In genomic region chr7:4790078-4790465, GRCh38 we compare ENCODE assay signal across 27 cellular contexts.
"Had no signal": no experiment of that assay in that cellular context is flagged by ENCODE, and none has a peak within 500 bp of the region (broad histone marks: within the 10 kb centered on the region; RNA-seq: fewer than 3 reads in every experiment).

No MANE protein-coding gene starts in this region.

- H3K27me3 ChIP-seq: pancreas, stomach, testis, thyroid gland, transverse colon, upper lobe of left lung, vagina had no signal

- H3K9me3 Mint-ChIP-seq: immature natural killer cell; natural killer cell treated with Interleukin-12 subunit alpha and Interleukin-12 subunit beta and Interleukin-15 and Interleukin-18, amount 100 ng/mL, for 72 hours; stimulated activated naive B cell treated with anti-CD40 and anti-IgM and Interleukin-4, amounts not matched to agents 10 μg/mL and 1 μg/mL and 100 μg/mL, for 72 hours had no signal

- H3K4me1 ChIP-seq: prostate gland had no signal

- H3K27ac ChIP-seq: left ventricle myocardium inferior, pancreas, prostate gland, stomach, testis, thyroid gland, transverse colon, upper lobe of left lung, vagina had no signal

- DNase-seq: hypothalamus; immature natural killer cell; kidney; left ventricle myocardium inferior; mesendoderm; midbrain; naive thymus-derived CD4-positive, alpha-beta T cell; retina; stimulated activated CD4-positive, alpha-beta T cell treated with anti-CD3 and anti-CD28 coated beads, Interleukin-12 subunit alpha, Interleukin-12 subunit beta, amount 100 ng/mL, for 4 hours; stimulated activated CD4-positive, alpha-beta T cell treated with anti-CD3 and anti-CD28 coated beads, Interleukin-15, amount 100 ng/mL, for 24 hours; stimulated activated CD4-positive, alpha-beta T cell treated with anti-CD3 and anti-CD28 coated beads, Interleukin-2, amount 100 ng/mL, for 24 hours; stimulated activated CD4-positive, alpha-beta T cell treated with anti-CD3 and anti-CD28 coated beads, Interleukin-4, amount 100 ng/mL, for 1 hour; stimulated activated naive B cell treated with anti-CD40 and anti-IgM and Interleukin-4, amounts not matched to agents 10 μg/mL and 1 μg/mL and 100 μg/mL, for 72 hours; stimulated activated naive CD8-positive, alpha-beta T cell treated with anti-CD3 and anti-CD28 coated beads, Interleukin-15, Interleukin-2, amounts not matched to agents 100 U/mL and 50 U/mL, for 24 hours; stomach; testis; thyroid gland; transverse colon had no signal

- H3K4me3 Mint-ChIP-seq: immature natural killer cell; naive thymus-derived CD4-positive, alpha-beta T cell; natural killer cell treated with Interleukin-12 subunit alpha and Interleukin-12 subunit beta and Interleukin-15 and Interleukin-18, amount 100 ng/mL, for 72 hours; stimulated activated naive B cell treated with anti-CD40 and anti-IgM and Interleukin-4, amounts not matched to agents 10 μg/mL and 1 μg/mL and 100 μg/mL, for 72 hours had no signal

- H3K9me3 ChIP-seq: left ventricle myocardium inferior, mucosa of descending colon, pancreas, prostate gland, stomach, testis, thyroid gland, transverse colon, upper lobe of left lung, vagina had no signal

- H3K4me3 ChIP-seq: left ventricle myocardium inferior, lung, mucosa of descending colon, pancreas, prostate gland, skin epidermis, stomach, testis, thyroid gland, transverse colon, upper lobe of left lung, vagina had no signal

- H3K36me3 Mint-ChIP-seq: natural killer cell treated with Interleukin-12 subunit alpha and Interleukin-12 subunit beta and Interleukin-15 and Interleukin-18, amount 100 ng/mL, for 72 hours had no signal

- H3K27ac Mint-ChIP-seq: immature natural killer cell; naive thymus-derived CD4-positive, alpha-beta T cell; natural killer cell treated with Interleukin-12 subunit alpha and Interleukin-12 subunit beta and Interleukin-15 and Interleukin-18, amount 100 ng/mL, for 72 hours; stimulated activated naive B cell treated with anti-CD40 and anti-IgM and Interleukin-4, amounts not matched to agents 10 μg/mL and 1 μg/mL and 100 μg/mL, for 72 hours had no signal

- H3K27me3 Mint-ChIP-seq: naive thymus-derived CD4-positive, alpha-beta T cell; natural killer cell treated with Interleukin-12 subunit alpha and Interleukin-12 subunit beta and Interleukin-15 and Interleukin-18, amount 100 ng/mL, for 72 hours; stimulated activated naive B cell treated with anti-CD40 and anti-IgM and Interleukin-4, amounts not matched to agents 10 μg/mL and 1 μg/mL and 100 μg/mL, for 72 hours had no signal

- ATAC-seq: mucosa of descending colon; naive thymus-derived CD4-positive, alpha-beta T cell; natural killer cell treated with Interleukin-12 subunit alpha and Interleukin-12 subunit beta and Interleukin-15 and Interleukin-18, amount 100 ng/mL, for 72 hours; pancreas; sciatic nerve; stimulated activated naive B cell treated with anti-CD40 and anti-IgM and Interleukin-4, amounts not matched to agents 10 μg/mL and 1 μg/mL and 100 μg/mL, for 72 hours; stimulated activated naive CD8-positive, alpha-beta T cell treated with anti-CD3 and anti-CD28 coated beads, Interleukin-15, Interleukin-2, amounts not matched to agents 100 U/mL and 50 U/mL, for 24 hours had no signal
